Comparison of ENCODE assay signal across 8 cellular contexts in the genomic region with DNA sequence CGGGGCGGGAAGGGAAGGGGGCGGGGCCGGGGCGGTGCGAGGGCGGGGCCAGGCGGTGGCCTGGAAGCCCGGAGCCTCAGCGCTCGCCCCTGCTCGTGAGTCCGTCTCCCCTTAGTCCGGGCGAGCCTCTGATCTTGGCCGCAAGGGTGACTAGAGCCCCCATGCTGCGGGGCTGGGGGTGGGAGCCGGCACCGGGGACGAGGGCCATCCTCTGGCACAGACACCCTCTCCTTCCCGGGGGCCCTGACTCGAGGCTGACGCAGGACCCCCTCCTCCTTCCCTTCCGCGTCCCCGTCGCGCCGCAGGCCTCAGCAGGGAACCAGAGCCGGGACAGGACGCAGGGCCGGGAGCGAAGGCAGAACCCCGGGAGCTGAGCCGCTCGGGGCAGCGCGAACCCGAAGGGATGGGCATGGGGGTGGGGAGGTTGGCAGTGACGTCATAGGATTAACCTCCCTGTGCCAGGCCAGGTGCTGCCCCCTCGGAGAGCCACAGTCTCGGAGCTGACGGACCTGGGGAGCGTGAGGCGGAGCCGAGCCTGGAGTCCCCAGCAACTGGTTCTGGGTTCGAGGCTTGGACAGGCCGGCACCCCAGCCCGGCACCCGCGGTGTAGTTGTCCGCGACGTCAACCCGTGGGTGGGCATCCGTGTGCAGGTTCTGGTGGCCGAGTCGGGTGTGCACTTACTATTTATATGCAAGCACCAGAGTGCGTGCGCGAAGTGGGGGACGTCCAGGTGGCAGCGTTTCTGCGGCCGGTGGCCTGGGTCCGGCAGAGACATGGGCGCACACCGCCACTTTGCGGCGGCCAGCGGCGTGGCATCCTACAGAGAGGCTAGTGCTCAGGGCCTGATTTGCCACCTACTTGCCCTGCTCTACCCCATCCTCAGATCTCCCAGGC.
DNase-seq lines count a peak whose midpoint lies in the region; ATAC-seq and TF ChIP-seq lines count a peak whose summit lies in the region.

No MANE protein-coding gene starts in this region.

- H3K4me1 ChIP-seq in BLaER1 treated with 17β-estradiol and CSF1 and Interleukin-3, amounts not matched to agents 10 nM and 100 nM, result peaks cover 21 to 56% (median 35%) of the 10 kb centered on the region in 10 experiments

- peak overlapping the region; percentile 82 for H3K4me3 Mint-ChIP-seq in central memory CD8-positive, alpha-beta T cell

- H3K27me3 Mint-ChIP-seq in central memory CD8-positive, alpha-beta T cell, result no peaks in the 10 kb centered on the region

- peak; percentile 70 for DNase-seq in NCI-H2196 (lab: John Stamatoyannopoulos, UW; ENCODE audit: unreplicated experiment)
- peak; percentile 52 to 60 for DNase-seq in central memory CD8-positive, alpha-beta T cell (ENCODE audit: low spot score in 2 of 2)
- peak; percentile 97 for DNase-seq in islet precursor cell
- DNase-seq in stimulated activated CD4-positive, alpha-beta T cell treated with anti-CD3 and anti-CD28 coated beads, Interleukin-12 subunit alpha, Interleukin-12 subunit beta, amount 100 ng/mL, for 24 hours (ENCODE audit: low read depth in 2 of 2), result peak; percentile 41 to 65

- peaks cover 0 to 38% (median 8%) of the 10 kb centered on the region in 11 experiments; a peak in 9 of 22 replicates for H4K20me1 ChIP-seq in BLaER1 treated with 17β-estradiol and CSF1 and Interleukin-3, amounts not matched to agents 10 nM and 100 nM

- H3K36me3 Mint-ChIP-seq in central memory CD8-positive, alpha-beta T cell (ENCODE audit: insufficient read depth), result peaks cover 8% of the 10 kb centered on the region

- ATAC-seq in GM21723 (IDR thresholded peaks at IDR 0.05; ENCODE audit: unreplicated experiment) (peak; percentile 33), GM21447 (IDR thresholded peaks at IDR 0.05; ENCODE audit: unreplicated experiment) (no peak)
- peak; percentile 50 for ATAC-seq in central memory CD8-positive, alpha-beta T cell (replicated peaks; ENCODE audit: extremely low read depth, poor library complexity, severe bottlenecking)

- TF ChIP-seq CTCF in WI38 (IDR thresholded peaks at IDR 0.05; ENCODE audit: low read depth, low read length), result peak; percentile 72

- H3K36me3 ChIP-seq in BLaER1 treated with 17β-estradiol and CSF1 and Interleukin-3, amounts not matched to agents 10 nM and 100 nM, result peaks cover 0 to 1% (median 0%) of the 10 kb centered on the region in 11 experiments; a peak in 1 of 22 replicates

- H3K27ac ChIP-seq in BLaER1 treated with 17β-estradiol and CSF1 and Interleukin-3, amounts not matched to agents 10 nM and 100 nM, result peak overlapping the region; percentile 54 to 85 (median 77); a peak in 21 of 22 replicates

- no peaks in the 10 kb centered on the region for H3K9me3 ChIP-seq in BLaER1 treated with 17β-estradiol and CSF1 and Interleukin-3, amounts not matched to agents 10 nM and 100 nM (replicated peaks in 1 of 11)

- peak overlapping the region; percentile 90 for H3K27ac Mint-ChIP-seq in central memory CD8-positive, alpha-beta T cell (ENCODE audit: low read depth)

- no peaks in the 10 kb centered on the region for H3K9me3 Mint-ChIP-seq in central memory CD8-positive, alpha-beta T cell

- peaks cover 15% of the 10 kb centered on the region for H3K4me1 Mint-ChIP-seq in central memory CD8-positive, alpha-beta T cell

- peak overlapping the region; percentile 94 to 100 (median 99) for H3K4me2 ChIP-seq in BLaER1 treated with 17β-estradiol and CSF1 and Interleukin-3, amounts not matched to agents 10 nM and 100 nM

- peak overlapping the region; percentile 76 to 86 (median 83) for H3K9ac ChIP-seq in BLaER1 treated with 17β-estradiol and CSF1 and Interleukin-3, amounts not matched to agents 10 nM and 100 nM

- no peaks in the 10 kb centered on the region for H3K27me3 ChIP-seq in BLaER1 treated with 17β-estradiol and CSF1 and Interleukin-3, amounts not matched to agents 10 nM and 100 nM

- peak overlapping the region; percentile 78 to 88 (median 81) for H3K4me3 ChIP-seq in BLaER1 treated with 17β-estradiol and CSF1 and Interleukin-3, amounts not matched to agents 10 nM and 100 nM
- peak overlapping the region; percentile 77 for H3K4me3 ChIP-seq in WI38 (ENCODE audit: low read depth, low read length)
